ENCODE assay signal across 25 cellular contexts in the genomic region with DNA sequence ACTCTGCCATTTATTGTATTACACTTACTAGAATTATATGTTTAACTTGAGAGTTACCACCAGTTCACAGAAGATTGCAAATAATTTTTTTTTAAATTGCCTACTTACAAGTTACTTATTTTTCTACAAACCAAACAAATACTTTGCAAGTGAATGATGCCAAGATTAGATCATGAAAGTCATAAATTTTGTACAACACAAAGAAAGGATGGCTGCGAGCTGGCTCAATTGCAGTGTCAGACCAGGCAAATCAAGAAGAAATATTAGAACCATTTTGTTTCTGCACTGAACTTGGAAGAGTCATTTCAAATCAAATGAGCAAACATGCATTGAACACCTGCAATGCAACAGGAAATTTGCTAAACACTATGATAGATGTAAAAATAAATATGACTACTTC.
DNase-seq lines count a peak whose midpoint lies in the region; ATAC-seq, FAIRE-seq and TF ChIP-seq lines count a peak whose summit lies in the region.
"Had no signal": no experiment of that assay in that cellular context is flagged by ENCODE, and none has a peak within 500 bp of the region (broad histone marks: within the 10 kb centered on the region; RNA-seq: fewer than 3 reads in every experiment).

No MANE protein-coding gene starts in this region.

- no peak for ATAC-seq in HG03095 (IDR thresholded peaks at IDR 0.05; ENCODE audit: unreplicated experiment)
- ATAC-seq: activated naive CD8-positive, alpha-beta T cell treated with anti-CD3 and anti-CD28 coated beads, Interleukin-2, amount 50 U/mL, for 24 hours had no signal

- H3K4me1 ChIP-seq in SJSA1 (replicated peaks), result peaks cover 40% of the 10 kb centered on the region
- peaks cover 18% of the 10 kb centered on the region for H3K4me1 ChIP-seq in testis
- H3K4me1 ChIP-seq: esophagus squamous epithelium, spleen, uterus had no signal

- H3K36me3 ChIP-seq in SJSA1 (no peaks in the 10 kb centered on the region), testis (ENCODE audit: low read depth, missing control alignments) (no peaks in the 10 kb centered on the region)
- H3K36me3 ChIP-seq: BLaER1 treated with 17β-estradiol and CSF1 and Interleukin-3, amounts not matched to agents 10 nM and 100 nM; esophagus squamous epithelium; ovary; spleen; uterus had no signal

- TF ChIP-seq POLR2A in H54 (IDR thresholded peaks at IDR 0.05; ENCODE audit: low read depth, low read length) (no peak), testis (IDR thresholded peaks at IDR 0.05) (no peak)

- H3K27ac ChIP-seq in SJSA1 (peak overlapping the region; percentile 11; the same call in 1 of the 2 replicates), testis (no peak overlapping the region)
- H3K27ac ChIP-seq: BLaER1 treated with 17β-estradiol and CSF1 and Interleukin-3, amounts not matched to agents 10 nM and 100 nM; dorsolateral prefrontal cortex; esophagus squamous epithelium; ovary; spleen; uterus had no signal

- FAIRE-seq in H54 (lab: Jason Lieb, UNC) (peak; percentile 62), islet of Langerhans (lab: Jason Lieb, UNC) (peak; percentile 78)

- intact Hi-C loops in testis (cut with DNase I; ENCODE audit: low total_unique reads), result no loop called here

- H3K9me3 ChIP-seq in SJSA1 (replicated peaks), result no peaks in the 10 kb centered on the region
- H3K9me3 ChIP-seq in testis, result no peaks in the 10 kb centered on the region
- H3K9me3 ChIP-seq: BLaER1 treated with 17β-estradiol and CSF1 and Interleukin-3, amounts not matched to agents 10 nM and 100 nM; esophagus squamous epithelium; ovary; spleen; uterus had no signal

- DNase-seq in AG10803 (ENCODE audit: low read depth) (peak; percentile 22), H54 (ENCODE audit: insufficient read length, low spot score) (no peak), SJSA1 (ENCODE audit: low read depth in 1 of 2, low spot score in 2 of 2) (no peak), NOMO-1 treated with DMSO at 0.1 percent for 48 hours (lab: John Stamatoyannopoulos, UW; ENCODE audit: unreplicated experiment) (no peak), testis (no peak)
- DNase-seq: activated CD4-positive, alpha-beta memory T cell treated with anti-CD3 and anti-CD28 coated beads, Interleukin-2, amount 10 ng/mL, durations not matched to agents 7 days and 5 days; activated CD8-positive, alpha-beta memory T cell treated with anti-CD3 and anti-CD28 coated beads, Interleukin-2, amount 50 U/mL, for 4 hours; activated naive CD4-positive, alpha-beta T cell; activated naive CD8-positive, alpha-beta T cell treated with anti-CD3 and anti-CD28 coated beads, Interleukin-2, amount 50 U/mL, for 24 hours; cerebellar nuclear complex; DMS153; dorsolateral prefrontal cortex; esophagus squamous epithelium; immature natural killer cell; NCI-H1048; NCI-H1694; NCI-H510A treated with DMSO at 0.1 percent for 48 hours; ovary; RPMI8226; spleen; stimulated activated CD4-positive, alpha-beta T cell treated with anti-CD3 and anti-CD28 coated beads, Interleukin-2, amount 100 ng/mL, for 24 hours; uterus had no signal

- H3K4me3 ChIP-seq in AG10803 (ENCODE audit: low read length), result no peak overlapping the region
- no peak overlapping the region for H3K4me3 ChIP-seq in SJSA1
- no peak overlapping the region for H3K4me3 ChIP-seq in testis
- H3K4me3 ChIP-seq: BLaER1 treated with 17β-estradiol and CSF1 and Interleukin-3, amounts not matched to agents 10 nM and 100 nM; dorsolateral prefrontal cortex; esophagus squamous epithelium; ovary; spleen; uterus had no signal

- TF ChIP-seq CTCF in AG10803 (conservative IDR thresholded peaks at IDR 0.05; ENCODE audit: low read length) (no peak), testis (IDR thresholded peaks at IDR 0.05) (no peak)

- 78 to 81% methylated on average over 1 of the region's 1 CpG for WGBS in testis, 2 donors

- H3K27me3 ChIP-seq in SJSA1 (replicated peaks) (no peaks in the 10 kb centered on the region), testis (no peaks in the 10 kb centered on the region)
- H3K27me3 ChIP-seq: BLaER1 treated with 17β-estradiol and CSF1 and Interleukin-3, amounts not matched to agents 10 nM and 100 nM; dorsolateral prefrontal cortex; esophagus squamous epithelium; ovary; spleen; uterus had no signal
